In the genomic region with DNA sequence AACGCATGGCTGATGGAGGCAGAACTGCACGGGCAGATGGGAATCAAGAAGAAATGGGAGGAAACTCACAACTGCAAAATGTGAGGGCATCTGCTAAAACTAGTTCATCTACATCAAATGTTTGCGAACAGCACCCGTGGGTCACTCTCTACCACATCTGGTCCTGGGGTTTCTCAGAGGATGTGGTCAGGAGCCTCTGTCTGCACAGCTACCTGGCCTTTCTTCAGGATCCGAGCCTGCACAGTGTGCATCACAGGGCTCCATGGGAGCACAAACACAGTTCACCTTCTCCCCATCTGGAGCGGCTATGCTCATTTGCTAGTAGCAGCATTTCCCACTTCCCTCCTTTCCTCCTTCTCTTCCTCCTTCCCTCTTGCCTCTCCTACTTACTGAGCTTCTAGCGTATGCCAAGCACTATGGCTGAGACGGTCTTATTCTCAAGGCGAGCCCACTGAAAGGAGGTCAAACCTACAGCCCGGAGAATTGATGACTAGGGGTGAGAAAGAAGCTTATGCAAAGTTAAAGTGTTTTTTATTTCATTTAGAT, we compare ENCODE assay signal across 15 cellular contexts.
"Had no signal": no experiment of that assay in that cellular context is flagged by ENCODE, and none has a peak within 500 bp of the region (broad histone marks: within the 10 kb centered on the region; RNA-seq: fewer than 3 reads in every experiment).

No MANE protein-coding gene starts in this region.

- H3K9me3 ChIP-seq: esophagus squamous epithelium, prostate gland, upper lobe of right lung had no signal

- H3K27ac ChIP-seq: foreskin keratinocyte, upper lobe of right lung had no signal

- H3K27me3 ChIP-seq: esophagus squamous epithelium, foreskin keratinocyte, upper lobe of right lung had no signal

- ATAC-seq: activated CD8-positive, alpha-beta memory T cell treated with anti-CD3 and anti-CD28 coated beads, Interleukin-2, amount 10 ng/mL, durations not matched to agents 7 days and 5 days; sciatic nerve; upper lobe of right lung had no signal

- H3K4me3 ChIP-seq: esophagus squamous epithelium, prostate gland, upper lobe of right lung had no signal

- H3K36me3 ChIP-seq: esophagus squamous epithelium, prostate gland, upper lobe of right lung had no signal

- DNase-seq: activated CD4-positive, alpha-beta T cell treated with anti-CD3 and anti-CD28 coated beads, Interleukin-2, amount 50 U/mL, for 48 hours; activated CD8-positive, alpha-beta memory T cell treated with anti-CD3 and anti-CD28 coated beads, Interleukin-2, amount 10 ng/mL, durations not matched to agents 7 days and 5 days; activated effector memory CD4-positive, alpha-beta T cell treated with anti-CD3 and anti-CD28 coated beads, Interleukin-2, amount 50 U/mL, for 16 hours; activated naive CD8-positive, alpha-beta T cell treated with anti-CD3 and anti-CD28 coated beads for 36 hours; activated T-cell treated with anti-CD3 and anti-CD28 coated beads, Interleukin-2, amount 50 U/mL, for 24 hours; esophagus squamous epithelium; foreskin keratinocyte; left ventricle myocardium superior; mesendoderm; stimulated activated CD4-positive, alpha-beta T cell treated with anti-CD3 and anti-CD28 coated beads, Interleukin-2, amount 100 ng/mL, for 24 hours; stimulated activated naive CD4-positive, alpha-beta T cell treated with Interleukin-2 at 50 U/mL for 16 hours; T-helper 2 cell; upper lobe of right lung had no signal

- H3K4me1 ChIP-seq: foreskin keratinocyte, prostate gland had no signal
